In genomic region chr3:156093966-156094365, GRCh38 we compare ENCODE assay signal across 25 cellular contexts. TPM values are rescaled to one million over a fixed set of nuclear protein-coding genes. Genes with fewer than 3 reads are reported as not detected.
A peak's percentile ranks its signal among the peaks of the same experiment; 100 is the strongest.
DNase-seq lines count a peak whose midpoint lies in the region; ATAC-seq, FAIRE-seq and TF ChIP-seq lines count a peak whose summit lies in the region.
"Had no signal": no experiment of that assay in that cellular context is flagged by ENCODE, and none has a peak within 500 bp of the region (broad histone marks: within the 10 kb centered on the region; RNA-seq: fewer than 3 reads in every experiment).

No MANE protein-coding gene starts in this region.

- H3K27me3 Mint-ChIP-seq in activated T-cell treated with anti-CD3 and anti-CD28 coated beads, Interleukin-2, amount 50 U/mL, for 4 hours (ENCODE audit: low read depth) = peaks cover 11% of the 10 kb centered on the region

- no peak overlapping the region for H3K23ac ChIP-seq in trophoblast cell (ENCODE audit: low read length)

- H3K4me3 ChIP-seq in bronchial epithelial cell (ENCODE audit: low read depth, low read length) (no peak overlapping the region), trophoblast cell (ENCODE audit: low read depth, low read length) (no peak overlapping the region)
- H3K4me3 ChIP-seq: BLaER1, GM23248, Peyer's patch, SJCRH30 had no signal

- ATAC-seq in activated T-cell treated with anti-CD3 and anti-CD28 coated beads, Interleukin-2, amount 50 U/mL, for 4 hours = no peak

- H3K79me2 ChIP-seq in trophoblast cell (ENCODE audit: control insufficient read depth, insufficient read depth, low read length, poor library complexity) = no peaks in the 10 kb centered on the region

- no peak overlapping the region for H3K18ac ChIP-seq in trophoblast cell (ENCODE audit: low read length)

- no peak overlapping the region for H2AFZ ChIP-seq in trophoblast cell (ENCODE audit: insufficient read depth, low read length, poor library complexity)
- H2AFZ ChIP-seq: GM23248 had no signal

- H3K27ac ChIP-seq in trophoblast cell (ENCODE audit: low read depth, low read length) = no peak overlapping the region
- H3K27ac ChIP-seq: 22Rv1, BLaER1, GM23248, Peyer's patch, SJCRH30 had no signal

- no peak overlapping the region for H3K14ac ChIP-seq in trophoblast cell (ENCODE audit: low read length)

- H3K4ac ChIP-seq in trophoblast cell (ENCODE audit: low read depth, low read length) = no peak overlapping the region

- no peaks in the 10 kb centered on the region for H3K79me1 ChIP-seq in trophoblast cell (ENCODE audit: low read length)

- no peaks in the 10 kb centered on the region for H3K9me3 ChIP-seq in trophoblast cell (ENCODE audit: insufficient read depth, low read depth, low read length)
- H3K9me3 ChIP-seq: BLaER1, Peyer's patch, SJCRH30 had no signal

- TF ChIP-seq CTCF in bronchial epithelial cell (IDR thresholded peaks at IDR 0.05; ENCODE audit: insufficient read depth, low read length, severe bottlenecking) = no peak

- no peak overlapping the region for H4K91ac ChIP-seq in trophoblast cell (ENCODE audit: low read depth, low read length)

- no peaks in the 10 kb centered on the region for H3K36me3 Mint-ChIP-seq in activated T-cell treated with anti-CD3 and anti-CD28 coated beads, Interleukin-2, amount 50 U/mL, for 4 hours (ENCODE audit: insufficient read depth)

- no peak overlapping the region for H2BK12ac ChIP-seq in trophoblast cell (ENCODE audit: low read length)

- FAIRE-seq in bronchial epithelial cell (lab: Jason Lieb, UNC) = peak; percentile 81
- FAIRE-seq: G401.6, GM12892 had no signal

- no peak overlapping the region for H2BK120ac ChIP-seq in trophoblast cell (ENCODE audit: insufficient read depth, low read length, poor library complexity)

- H3K4me1 ChIP-seq in trophoblast cell (ENCODE audit: control insufficient read depth in 1 of 2, insufficient read depth in 2 of 2, low read length in 2 of 2) = no peaks in the 10 kb centered on the region
- H3K4me1 ChIP-seq: BLaER1, Peyer's patch, SJCRH30 had no signal

- H2AK5ac ChIP-seq in trophoblast cell (ENCODE audit: low read length) = no peak overlapping the region

- H3K9ac ChIP-seq in trophoblast cell (ENCODE audit: low read length) = no peak overlapping the region
- H3K9ac ChIP-seq: BLaER1, GM23248 had no signal

- no peak overlapping the region for H3K4me2 ChIP-seq in trophoblast cell (ENCODE audit: low read length)
- H3K4me2 ChIP-seq: BLaER1 had no signal

- peak; percentile 21 for DNase-seq in NCI-H146 (lab: John Stamatoyannopoulos, UW)
- no peak for DNase-seq in NCI-H146 treated with DMSO at 0.1 percent for 48 hours (lab: John Stamatoyannopoulos, UW; ENCODE audit: unreplicated experiment)
- DNase-seq in bronchial epithelial cell (ENCODE audit: low read depth) = no peak
- DNase-seq in iPS-NIHi7 (ENCODE audit: extremely low spot score) = peak; percentile 22
- peak; percentile 12 for DNase-seq in retina
- DNase-seq in foreskin melanocyte = no peak
- DNase-seq in activated T-cell treated with anti-CD3 and anti-CD28 coated beads, Interleukin-2, amount 50 U/mL, for 4 hours = no peak
- no peak for DNase-seq in trophoblast cell
- DNase-seq: ACHN; CD4-positive, alpha-beta T cell; DMS153; GM23248; Karpas-422; NCI-H1417 treated with DMSO at 0.1 percent for 48 hours; NCI-H2171; NCI-H345; NCI-H524; NCI-H82; Peyer's patch; SJCRH30 had no signal

- H4K12ac ChIP-seq in trophoblast cell (ENCODE audit: low read depth, low read length) = no peak overlapping the region

- no CpG with 5 or more reads among the region's 7 CpGs for WGBS in trophoblast cell (ENCODE audit: extremely low coverage, insufficient coverage, insufficient read length)

- H3K27me3 ChIP-seq in bronchial epithelial cell (ENCODE audit: control insufficient read depth, insufficient read depth, low read length) (no peaks in the 10 kb centered on the region), trophoblast cell (ENCODE audit: insufficient read depth, low read length) (no peaks in the 10 kb centered on the region)
- H3K27me3 ChIP-seq: BLaER1, Peyer's patch, SJCRH30 had no signal

- H3K9me3 Mint-ChIP-seq in activated T-cell treated with anti-CD3 and anti-CD28 coated beads, Interleukin-2, amount 50 U/mL, for 4 hours = no peaks in the 10 kb centered on the region
- H3K9me3 Mint-ChIP-seq: CD4-positive, alpha-beta T cell had no signal

- H3K4me3 Mint-ChIP-seq in activated T-cell treated with anti-CD3 and anti-CD28 coated beads, Interleukin-2, amount 50 U/mL, for 4 hours = no peak overlapping the region
- H3K4me3 Mint-ChIP-seq: CD4-positive, alpha-beta T cell had no signal

- no peak overlapping the region for H2BK5ac ChIP-seq in trophoblast cell (ENCODE audit: low read depth, low read length, poor library complexity)

- no peak overlapping the region for H4K8ac ChIP-seq in trophoblast cell (ENCODE audit: low read depth, low read length)

- H3K36me3 ChIP-seq in bronchial epithelial cell (ENCODE audit: control insufficient read depth, insufficient read depth, low read length) (no peaks in the 10 kb centered on the region), trophoblast cell (ENCODE audit: control insufficient read depth in 1 of 2, insufficient read depth in 2 of 2, low read length in 2 of 2) (no peaks in the 10 kb centered on the region)
- H3K36me3 ChIP-seq: BLaER1, Peyer's patch, SJCRH30 had no signal

- no peaks in the 10 kb centered on the region for H3K4me1 Mint-ChIP-seq in activated T-cell treated with anti-CD3 and anti-CD28 coated beads, Interleukin-2, amount 50 U/mL, for 4 hours (ENCODE audit: low read depth)

RNA-seq across cellular contexts. Expression of gene KCNAB1, which starts 26.4 kb away (rescaled TPM):
- 0.26 and 0.38 TPM in 2 replicates for total RNA-seq in bronchial epithelial cell
- total RNA-seq in activated T-cell treated with anti-CD3 and anti-CD28 coated beads, Interleukin-2, amount 50 U/mL, for 4 hours = not detected
- 0.25 and 0.33 TPM in 2 replicates for polyA plus RNA-seq in trophoblast cell (2013)
- total RNA-seq: GM23248, OCI-LY7, SJCRH30 had no signal

Comparison
In these comparisons a context has a peak if more than half of its experiments do, and no peak if none do; other contexts are left out.
1. DNase-seq: peak in NCI-H146 (single experiment), iPS-NIHi7 (single experiment) and retina (single experiment); none in NCI-H146 treated with DMSO at 0.1 percent for 48 hours (single experiment), bronchial epithelial cell (single experiment), foreskin melanocyte (single experiment), activated T-cell treated with anti-CD3 and anti-CD28 coated beads, Interleukin-2, amount 50 U/mL, for 4 hours (single experiment) and trophoblast cell (0 of 2).